ENCODE assay signal across 10 cellular contexts in the genomic region with DNA sequence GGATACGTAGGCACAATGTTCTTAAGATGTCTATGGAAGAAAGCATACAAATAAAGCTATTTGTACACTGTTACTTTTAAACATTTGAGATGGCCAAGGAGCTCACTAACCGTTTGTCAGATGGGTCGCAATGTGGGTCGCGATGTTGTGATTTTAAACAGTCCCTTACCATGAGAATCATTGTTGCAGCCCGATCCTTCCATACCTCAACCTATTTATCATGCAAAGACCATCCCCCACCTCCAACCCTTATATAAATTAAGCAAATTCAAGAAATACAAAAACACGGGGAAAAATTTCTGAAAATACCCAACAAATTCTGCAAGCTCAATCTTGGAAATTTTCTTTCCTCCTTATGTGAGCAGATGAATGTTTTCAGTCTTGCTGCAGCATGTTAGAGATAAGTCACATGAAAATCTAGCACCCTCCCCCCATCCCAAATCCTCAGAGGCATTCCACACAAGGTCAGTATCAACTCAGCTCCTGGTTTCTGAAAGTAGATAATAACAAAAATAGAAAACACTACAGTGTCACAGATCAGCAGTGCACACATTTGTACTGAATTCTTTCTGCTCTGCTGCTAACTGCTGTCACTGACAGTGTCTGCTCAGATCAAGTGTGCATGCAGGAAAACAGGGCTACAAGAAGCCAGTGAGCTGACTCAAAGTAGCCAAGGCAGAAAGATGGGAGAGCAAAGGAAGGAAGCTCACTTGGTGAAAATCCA.
DNase-seq lines count a peak whose midpoint lies in the region; ATAC-seq and TF ChIP-seq lines count a peak whose summit lies in the region.
"Had no signal": no experiment of that assay in that cellular context is flagged by ENCODE, and none has a peak within 500 bp of the region (broad histone marks: within the 10 kb centered on the region; RNA-seq: fewer than 3 reads in every experiment).

No MANE protein-coding gene starts in this region.

- no peak overlapping the region for H3K9ac ChIP-seq in neural progenitor cell

- peak overlapping the region; percentile 51 for H2AFZ ChIP-seq in neural progenitor cell (replicated peaks)

- peaks cover 16% of the 10 kb centered on the region for H3K36me3 Mint-ChIP-seq in T-helper 17 cell (ENCODE audit: low read depth)
- peaks cover 3% of the 10 kb centered on the region for H3K36me3 Mint-ChIP-seq in neural progenitor cell

- H3K36me3 ChIP-seq in neural progenitor cell: no peaks in the 10 kb centered on the region

- H3K27me3 Mint-ChIP-seq in T-helper 17 cell: no peaks in the 10 kb centered on the region
- H3K27me3 Mint-ChIP-seq in neural progenitor cell (ENCODE audit: insufficient read depth, low read depth): no peaks in the 10 kb centered on the region

- no peak overlapping the region for H3K27ac ChIP-seq in neural progenitor cell

- H3K27me3 ChIP-seq in neural progenitor cell: no peaks in the 10 kb centered on the region

- H3K27ac Mint-ChIP-seq in T-helper 17 cell (peak overlapping the region; percentile 3), neural progenitor cell (no peak overlapping the region)

- H3K4me1 Mint-ChIP-seq in T-helper 17 cell (peaks cover 22% of the 10 kb centered on the region), neural progenitor cell (peaks cover 29% of the 10 kb centered on the region)

- H4K20me1 ChIP-seq in neural progenitor cell (ENCODE audit: low read depth): no peaks in the 10 kb centered on the region

- ATAC-seq in T-helper 17 cell (no peak), GM19397 (IDR thresholded peaks at IDR 0.05; ENCODE audit: unreplicated experiment) (no peak)

- H3K9me3 Mint-ChIP-seq in neural progenitor cell: no peaks in the 10 kb centered on the region
- H3K9me3 Mint-ChIP-seq: neural crest cell had no signal

- H3F3A ChIP-seq in neural progenitor cell (ENCODE audit: low read depth): no peaks in the 10 kb centered on the region

- H3K4me3 ChIP-seq in fibroblast of pulmonary artery (replicated peaks; ENCODE audit: low read depth, low read length) (no peak overlapping the region), neural progenitor cell (no peak overlapping the region)

- peak overlapping the region; percentile 67 for H3K4me2 ChIP-seq in neural progenitor cell

- DNase-seq in EH (ENCODE audit: low read depth) (peak; percentile 53), T-helper 17 cell (no peak), fibroblast of pulmonary artery (ENCODE audit: low read depth) (peak; percentile 52), neural progenitor cell (ENCODE audit: low spot score) (peak; percentile 7), NCI-H2196 (lab: John Stamatoyannopoulos, UW; ENCODE audit: unreplicated experiment) (no peak), T-helper 1 cell (no peak), NCI-H1105 (lab: John Stamatoyannopoulos, UW) (no peak)
- DNase-seq: activated CD8-positive, alpha-beta memory T cell treated with anti-CD3 and anti-CD28 coated beads for 24 hours had no signal

- H3K4me1 ChIP-seq in neural progenitor cell: peaks cover 28% of the 10 kb centered on the region

- no peak for TF ChIP-seq CTCF in fibroblast of pulmonary artery (IDR thresholded peaks at IDR 0.05; ENCODE audit: low read length, missing control alignments)
- TF ChIP-seq CTCF in neural progenitor cell (IDR thresholded peaks at IDR 0.05): no peak

- no peaks in the 10 kb centered on the region for H3K9me3 ChIP-seq in T-helper 17 cell (ENCODE audit: control insufficient read depth, low read length, poor library complexity, severe bottlenecking)
- no peaks in the 10 kb centered on the region for H3K9me3 ChIP-seq in neural progenitor cell (ENCODE audit: low read depth)

- no peak overlapping the region for H3K4me3 Mint-ChIP-seq in T-helper 17 cell
- peak overlapping the region; percentile 39 for H3K4me3 Mint-ChIP-seq in neural progenitor cell

- H3K79me2 ChIP-seq in neural progenitor cell (ENCODE audit: low read depth): no peaks in the 10 kb centered on the region

Comparison
In these comparisons a context has a peak if more than half of its experiments do, and no peak if none do; other contexts are left out.
1. DNase-seq: peak in EH (single experiment), fibroblast of pulmonary artery (single experiment) and neural progenitor cell (single experiment); none in T-helper 17 cell (0 of 3), NCI-H2196 (single experiment), T-helper 1 cell (0 of 5) and NCI-H1105 (single experiment).